In genomic region chr5:97425511-97425910, GRCh38 we compare ENCODE assay signal across 9 cellular contexts.
DNase-seq lines count a peak whose midpoint lies in the region; ATAC-seq and TF ChIP-seq lines count a peak whose summit lies in the region.
"Had no signal": no experiment of that assay in that cellular context is flagged by ENCODE, and none has a peak within 500 bp of the region (broad histone marks: within the 10 kb centered on the region; RNA-seq: fewer than 3 reads in every experiment).

No MANE protein-coding gene starts in this region.

- no peak for ATAC-seq in stimulated activated memory B cell treated with anti-CD40 and anti-IgM and Interleukin-4, amounts not matched to agents 10 μg/mL and 1 μg/mL and 100 μg/mL, for 72 hours
- ATAC-seq: naive thymus-derived CD4-positive, alpha-beta T cell had no signal

- H3K27me3 Mint-ChIP-seq in stimulated activated memory B cell treated with anti-CD40 and anti-IgM and Interleukin-4, amounts not matched to agents 10 μg/mL and 1 μg/mL and 100 μg/mL, for 72 hours = no peaks in the 10 kb centered on the region

- H3K9me3 Mint-ChIP-seq in stimulated activated memory B cell treated with anti-CD40 and anti-IgM and Interleukin-4, amounts not matched to agents 10 μg/mL and 1 μg/mL and 100 μg/mL, for 72 hours = no peaks in the 10 kb centered on the region
- H3K9me3 Mint-ChIP-seq: naive thymus-derived CD4-positive, alpha-beta T cell had no signal

- H3K4me3 ChIP-seq in MG63 = no peak overlapping the region

- no peaks in the 10 kb centered on the region for H3K9me3 ChIP-seq in MG63

- POLR2A ChIA-PET in HEK293T (lab: Yijun Ruan, JAX) = no interaction called here

- CTCF ChIA-PET in HEK293T (lab: Yijun Ruan, JAX) = no interaction called here

- DNase-seq in GM03348 (ENCODE audit: low spot score) (peak; percentile 10), HEK293T (ENCODE audit: extremely low spot score) (peak; percentile 8), astrocyte of the hippocampus (ENCODE audit: low read depth, low spot score) (peak; percentile 14), myocyte (ENCODE audit: low read depth) (peak; percentile 45), MG63 (no peak)
- DNase-seq in activated CD4-positive, CD25-positive, alpha-beta regulatory T cell treated with anti-CD3 and anti-CD28 coated beads, Interleukin-2, amount 50 U/mL, for 72 hours = no peak
- DNase-seq: effector CD8-positive, alpha-beta T cell; naive thymus-derived CD4-positive, alpha-beta T cell had no signal

- H3K27me3 ChIP-seq in MG63 = peaks cover 7% of the 10 kb centered on the region; the same call in 1 of the 2 replicates

- H3K4me3 Mint-ChIP-seq in stimulated activated memory B cell treated with anti-CD40 and anti-IgM and Interleukin-4, amounts not matched to agents 10 μg/mL and 1 μg/mL and 100 μg/mL, for 72 hours = no peak overlapping the region
- H3K4me3 Mint-ChIP-seq: naive thymus-derived CD4-positive, alpha-beta T cell had no signal

- H3K36me3 Mint-ChIP-seq in stimulated activated memory B cell treated with anti-CD40 and anti-IgM and Interleukin-4, amounts not matched to agents 10 μg/mL and 1 μg/mL and 100 μg/mL, for 72 hours = no peaks in the 10 kb centered on the region
- H3K36me3 Mint-ChIP-seq: naive thymus-derived CD4-positive, alpha-beta T cell had no signal

- H3K36me3 ChIP-seq in MG63 = no peaks in the 10 kb centered on the region

- no peaks in the 10 kb centered on the region for H3K4me1 Mint-ChIP-seq in stimulated activated memory B cell treated with anti-CD40 and anti-IgM and Interleukin-4, amounts not matched to agents 10 μg/mL and 1 μg/mL and 100 μg/mL, for 72 hours
- H3K4me1 Mint-ChIP-seq: naive thymus-derived CD4-positive, alpha-beta T cell had no signal

- no peak overlapping the region for H3K27ac Mint-ChIP-seq in stimulated activated memory B cell treated with anti-CD40 and anti-IgM and Interleukin-4, amounts not matched to agents 10 μg/mL and 1 μg/mL and 100 μg/mL, for 72 hours
- H3K27ac Mint-ChIP-seq: naive thymus-derived CD4-positive, alpha-beta T cell had no signal

TF ChIP-seq in HEK293T, 16 proteins besides CTCF, POLR2A, EP300 and RAD21:
- TF ChIP-seq FOXA1 (IDR thresholded peaks at IDR 0.05) (no peak), SUZ12 (IDR thresholded peaks at IDR 0.05) (no peak), LEF1 (IDR thresholded peaks at IDR 0.05; ENCODE audit: borderline replicate concordance) (no peak), NFRKB (IDR thresholded peaks at IDR 0.05) (no peak), FOXM1 (IDR thresholded peaks at IDR 0.05; ENCODE audit: borderline replicate concordance) (no peak), SP1 (IDR thresholded peaks at IDR 0.05) (no peak)

Comparison
In these comparisons a context has a peak if more than half of its experiments do, and no peak if none do; other contexts are left out.
1. DNase-seq: peak in GM03348 (single experiment), HEK293T (single experiment), astrocyte of the hippocampus (single experiment) and myocyte (single experiment); none in activated CD4-positive, CD25-positive, alpha-beta regulatory T cell treated with anti-CD3 and anti-CD28 coated beads, Interleukin-2, amount 50 U/mL, for 72 hours (single experiment) and MG63 (single experiment).